In genomic region chr19:31943778-31944177, GRCh38 we compare ENCODE assay signal across 7 cellular contexts.
"Had no signal": no experiment of that assay in that cellular context is flagged by ENCODE, and none has a peak within 500 bp of the region (broad histone marks: within the 10 kb centered on the region; RNA-seq: fewer than 3 reads in every experiment).

No MANE protein-coding gene starts in this region.

- H3K9me3 ChIP-seq: HAP-1 had no signal

- FAIRE-seq: HTR-8/SVneo had no signal

- ATAC-seq: HCT116 had no signal

- H3K4me3 ChIP-seq: HAP-1 had no signal

- H3K27ac Mint-ChIP-seq: HFFc6, IgD-negative memory B cell had no signal

- H3K36me3 ChIP-seq: HAP-1 had no signal

- H3K4me1 ChIP-seq: HAP-1 had no signal

- DNase-seq: GOT3, HFFc6, KBM-7 had no signal

- H3K27me3 Mint-ChIP-seq: IgD-negative memory B cell had no signal

- H3K4me3 Mint-ChIP-seq: HFFc6, IgD-negative memory B cell had no signal
